In genomic region chr4:1684756-1685603, GRCh38 we compare ENCODE assay signal across 8 cellular contexts. TPM values are rescaled to one million over a fixed set of nuclear protein-coding genes. Genes with fewer than 3 reads are reported as not detected.
DNase-seq lines count a peak whose midpoint lies in the region; ATAC-seq and TF ChIP-seq lines count a peak whose summit lies in the region.

No MANE protein-coding gene starts in this region.

- ATAC-seq in HG02610 (IDR thresholded peaks at IDR 0.05; ENCODE audit: unreplicated experiment) (peak; percentile 1), lung (ENCODE audit: insufficient read depth, low FRiP score) (no peak), aorta (ENCODE audit: low FRiP score) (peak; percentile 40)

- H3K4me1 ChIP-seq in lung (ENCODE audit: control insufficient read depth in 2 of 2, insufficient read depth in 2 of 2, low read length in 2 of 2) (peaks cover 0 to 3% of the 10 kb centered on the region in 2 donors), aorta (ENCODE audit: control insufficient read depth in 1 of 2, insufficient read depth in 2 of 2, low read length in 2 of 2) (no peaks in the 10 kb centered on the region)

- H3K27me3 Mint-ChIP-seq in CD14-positive monocyte (ENCODE audit: low read depth in 3 of 3) (peaks cover 0 to 5% (median 1%) of the 10 kb centered on the region in 3 donors), MCF 10A (ENCODE audit: insufficient read depth, unreplicated experiment) (no peaks in the 10 kb centered on the region)

- H3K27me3 ChIP-seq in lung (ENCODE audit: control insufficient read depth, insufficient read depth) (no peaks in the 10 kb centered on the region), aorta (ENCODE audit: control insufficient read depth in 1 of 2, insufficient read depth in 2 of 2, low read length in 1 of 2) (no peaks in the 10 kb centered on the region)

- BruUV-seq in MCF 10A (replicated peaks; lab: Mats Ljungman, UMichigan), result no TSS peak

- POLR2A ChIA-PET in MCF 10A (lab: Yijun Ruan, JAX), result interaction anchor here (0.7 to 1.0 kb wide), 3 partner anchors 15 to 355 kb away, joined by 3 read pairs; partner anchors contain the start of gene SLBP

- peak overlapping the region; percentile 44 for H3K4me3 ChIP-seq in lung
- no peak overlapping the region for H3K4me3 ChIP-seq in aorta (ENCODE audit: low read length in 2 of 2)

- H3K4me3 Mint-ChIP-seq in CD14-positive monocyte (peak overlapping the region; percentile 63 to 71), MCF 10A (ENCODE audit: unreplicated experiment) (peak overlapping the region; percentile 80)

- no peaks in the 10 kb centered on the region for H3K36me3 ChIP-seq in lung (ENCODE audit: control insufficient read depth in 2 of 2, insufficient read depth in 2 of 2, low read length in 2 of 2)
- no peaks in the 10 kb centered on the region for H3K36me3 ChIP-seq in aorta (ENCODE audit: control insufficient read depth in 1 of 2, insufficient read depth in 2 of 2, low read length in 1 of 2)

- intact Hi-C loops in CD14-positive monocyte (cut with micrococcal nuclease), result loop anchor here (2.0 to 5.0 kb wide), 3 partner anchors 28 to 187 kb away; partner anchors contain the start of genes NSD2 (in 1 of the 2) and SLBP (in 1 of the 2)
- intact Hi-C loops in MCF 10A (cut with micrococcal nuclease), result no loop called here
- intact Hi-C loops in aorta (cut with DNase I), result no loop called here

- CTCF ChIA-PET in MCF 10A (lab: Yijun Ruan, JAX), result interaction anchor here (0.9 kb wide), 1 partner anchor 45 kb away, joined by 4 read pairs; no protein-coding TSS in a partner anchor

- TF ChIP-seq CTCF in CD14-positive monocyte (IDR thresholded peaks at IDR 0.05), result no peak
- TF ChIP-seq CTCF in MCF 10A (IDR thresholded peaks at IDR 0.05; ENCODE audit: unreplicated experiment), result no peak
- no peak for TF ChIP-seq CTCF in lung (IDR thresholded peaks at IDR 0.05; ENCODE audit: control extremely low read depth, extremely low read depth)

- H3K27ac ChIP-seq in lung (ENCODE audit: low read depth in 1 of 2, low read length in 1 of 2) (peak overlapping the region; percentile 3 to 72), aorta (ENCODE audit: low read depth in 1 of 2, low read length in 2 of 2) (no peak overlapping the region)

- peaks cover 15% of the 10 kb centered on the region for H3K4me1 Mint-ChIP-seq in CD14-positive monocyte
- H3K4me1 Mint-ChIP-seq in MCF 10A (ENCODE audit: insufficient read depth, unreplicated experiment), result peaks cover 10% of the 10 kb centered on the region

- peaks cover 0 to 1% (median 0%) of the 10 kb centered on the region in 7 donors for H3K9me3 Mint-ChIP-seq in CD14-positive monocyte
- no peaks in the 10 kb centered on the region for H3K9me3 Mint-ChIP-seq in MCF 10A (ENCODE audit: unreplicated experiment)

- DNase-seq in CD14-positive monocyte (ENCODE audit: low spot score), result no peak
- DNase-seq in MCF 10A (ENCODE audit: unreplicated experiment), result no peak
- DNase-seq in lung (ENCODE audit: low spot score), result no peak
- DNase-seq in aorta, result peak in 1 of 2 donors; percentile 62
- no peak for DNase-seq in NCI-H2171 (lab: John Stamatoyannopoulos, UW)
- no peak for DNase-seq in AML-193 (lab: John Stamatoyannopoulos, UW)
- DNase-seq in NCI-H1048 (lab: John Stamatoyannopoulos, UW), result no peak

- 62 to 78% methylated on average over 39 to 40 of the region's 40 CpGs for WGBS in lung, 2 donors
- WGBS in aorta, 2 donors, result 73 to 75% methylated on average over 37 to 40 of the region's 40 CpGs

- H3K27ac Mint-ChIP-seq in CD14-positive monocyte, result peak overlapping the region in 1 of 7 donors; percentile 13
- no peak overlapping the region for H3K27ac Mint-ChIP-seq in MCF 10A (ENCODE audit: low read depth, unreplicated experiment)

- H3K9me3 ChIP-seq in lung (ENCODE audit: control insufficient read depth in 2 of 2, insufficient read depth in 1 of 2, low read length in 1 of 2) (no peaks in the 10 kb centered on the region), aorta (ENCODE audit: control insufficient read depth, low read length) (no peaks in the 10 kb centered on the region)

- H3K36me3 Mint-ChIP-seq in CD14-positive monocyte (peaks cover 2 to 5% of the 10 kb centered on the region in 2 donors), MCF 10A (ENCODE audit: insufficient read depth, unreplicated experiment) (peaks cover 8% of the 10 kb centered on the region)

RNA-seq across cellular contexts. Expression of gene FAM53A, which starts 0.9 kb away (rescaled TPM):
- polyA plus RNA-seq in CD14-positive monocyte (under 1 TPM; 0.40 to 0.82 TPM), lung (1 to 10 TPM; 1.4 to 2.3 TPM), aorta (under 1 TPM in 1 of 2 donors, not detected in 1; 0.77 TPM)
- total RNA-seq in MCF 10A (2022) (5.0 and 6.6 TPM in 2 replicates), lung (1 to 10 TPM; 2.1 to 2.8 TPM), aorta (1 to 10 TPM; 1.5 to 1.9 TPM)

RNA-seq across cellular contexts. Expression of gene SLBP, which starts 27.1 kb away (rescaled TPM):
- polyA plus RNA-seq in CD14-positive monocyte (10 to 100 TPM; 59.1 to 63.7 TPM), lung (10 to 100 TPM; 34.9 to 35.0 TPM), aorta (10 to 100 TPM; 27.2 to 35.1 TPM)
- total RNA-seq in MCF 10A (2022) (37.1 and 43.5 TPM in 2 replicates), lung (10 to 100 TPM; 34.9 to 43.2 TPM), aorta (10 to 100 TPM; 25.1 to 25.3 TPM)

RNA-seq across cellular contexts. Expression of gene TMEM129, which starts 36.1 kb away (rescaled TPM):
- polyA plus RNA-seq in CD14-positive monocyte (10 to 100 TPM; 22.4 to 24.1 TPM), lung (10 to 100 TPM; 36.9 to 38.7 TPM), aorta (10 to 100 TPM; 14.8 to 36.4 TPM)
- total RNA-seq in MCF 10A (2022) (25.5 and 38.3 TPM in 2 replicates), lung (10 to 100 TPM; 16.6 to 45.2 TPM), aorta (10 to 100 TPM; 24.9 to 26.6 TPM)

RNA-seq across cellular contexts. Expression of gene TACC3, which starts 36.3 kb away (rescaled TPM):
- polyA plus RNA-seq in CD14-positive monocyte, result 10 to 100 TPM; 43.7 to 56.6 TPM
- total RNA-seq in MCF 10A (2022), result 53.0 and 69.8 TPM in 2 replicates
- total RNA-seq in lung, result 10 to 100 TPM; 13.8 to 18.7 TPM
- 10 to 100 TPM; 18.3 to 22.1 TPM for polyA plus RNA-seq in lung
- total RNA-seq in aorta, result 10 to 100 TPM in 1 of 2 donors, 1 to 10 TPM in 1; 7.6 to 16.1 TPM
- 1 to 10 TPM; 5.2 to 9.3 TPM for polyA plus RNA-seq in aorta

Comparison
In these comparisons a context has a peak if more than half of its experiments do, and no peak if none do; other contexts are left out.
1. H3K27ac ChIP-seq: peak in lung (2 of 2); none in aorta (0 of 2).
2. intact Hi-C loops: an anchor here in CD14-positive monocyte (2.0 to 5.0 kb wide); none called in MCF 10A and aorta.